Comparison of ENCODE assay signal across 8 cellular contexts in genomic region chr5:156402387-156402921, GRCh38.
A peak's percentile ranks its signal among the peaks of the same experiment; 100 is the strongest.
DNase-seq lines count a peak whose midpoint lies in the region; ATAC-seq and TF ChIP-seq lines count a peak whose summit lies in the region.

No MANE protein-coding gene starts in this region.

- H3K4me2 ChIP-seq in SK-N-SH, result no peak overlapping the region

- no peak overlapping the region for H3K4me3 ChIP-seq in SK-N-SH (ENCODE audit: low read depth in 2 of 2, low read length in 1 of 2)

- no peak overlapping the region for H3K9ac ChIP-seq in SK-N-SH

- H3K27me3 ChIP-seq in SK-N-SH (ENCODE audit: insufficient read depth), result no peaks in the 10 kb centered on the region

- H3F3A ChIP-seq in SK-N-SH (replicated peaks; ENCODE audit: insufficient read depth), result no peaks in the 10 kb centered on the region

- H3K9me3 ChIP-seq in SK-N-SH, result no peaks in the 10 kb centered on the region

- ATAC-seq in GM18498 (IDR thresholded peaks at IDR 0.05; ENCODE audit: unreplicated experiment), result peak; percentile 97
- peak; percentile 99 for ATAC-seq in GM21723 (IDR thresholded peaks at IDR 0.05; ENCODE audit: unreplicated experiment)

- H3K36me3 ChIP-seq in SK-N-SH (replicated peaks in 1 of 2; ENCODE audit: control insufficient read depth in 1 of 2, insufficient read depth in 2 of 2, low read length in 1 of 2), result no peaks in the 10 kb centered on the region

- H3K4me1 ChIP-seq in SK-N-SH (ENCODE audit: control insufficient read depth in 1 of 2, insufficient read depth in 2 of 2, low read depth in 1 of 2, low read length in 1 of 2), result no peaks in the 10 kb centered on the region

- H4K20me1 ChIP-seq in SK-N-SH (ENCODE audit: insufficient read depth), result no peaks in the 10 kb centered on the region

- POLR2A ChIA-PET in SK-N-SH (lab: Yijun Ruan, JAX), result no interaction called here

- no peaks in the 10 kb centered on the region for H3K9me2 ChIP-seq in SK-N-SH

- DNase-seq in NAMALWA (ENCODE audit: low spot score) (peak; percentile 48), NCI-H446 (lab: John Stamatoyannopoulos, UW) (no peak), SK-N-SH (no peak)
- DNase-seq in activated effector memory CD4-positive, alpha-beta T cell treated with Interleukin-2 at 50 U/mL for 16 hours, result peak; percentile 7
- DNase-seq in stimulated activated CD4-positive, alpha-beta T cell treated with anti-CD3 and anti-CD28 coated beads, Interleukin-4, amount 100 ng/mL, for 1 hour, result peak; percentile 14
- DNase-seq in effector CD8-positive, alpha-beta T cell (lab: John Stamatoyannopoulos, UW), result no peak

- TF ChIP-seq EP300 in SK-N-SH (IDR thresholded peaks at IDR 0.05; ENCODE audit: borderline replicate concordance in 1 of 2, low read depth in 1 of 2, low read length in 1 of 2), result no peak

- TF ChIP-seq CTCF in SK-N-SH (IDR thresholded peaks at IDR 0.05), result no peak

- no peak for TF ChIP-seq RAD21 in SK-N-SH (IDR thresholded peaks at IDR 0.05; ENCODE audit: low read length)

- CTCF ChIA-PET in SK-N-SH (lab: Yijun Ruan, JAX), result no interaction called here

- no peak overlapping the region for H3K27ac ChIP-seq in SK-N-SH (ENCODE audit: low read depth in 2 of 2, low read length in 1 of 2)

- no peaks in the 10 kb centered on the region for H3K79me2 ChIP-seq in SK-N-SH (ENCODE audit: insufficient read depth)

- H2AFZ ChIP-seq in SK-N-SH (ENCODE audit: low read depth), result no peak overlapping the region

- WGBS in SK-N-SH (ENCODE audit: low lambda C conversion rate), result 71% methylated on average over 8 of the region's 8 CpGs

TF ChIP-seq in SK-N-SH, 30 proteins besides CTCF, POLR2A, EP300 and RAD21:
- TF ChIP-seq FOXJ3 (CRISPR knock-in tag; IDR thresholded peaks at IDR 0.05), result no peak
- TF ChIP-seq YY1 (IDR thresholded peaks at IDR 0.05; ENCODE audit: low read depth), result no peak
- no peak for TF ChIP-seq PBX3 (IDR thresholded peaks at IDR 0.05)
- no peak for TF ChIP-seq TEAD4 (IDR thresholded peaks at IDR 0.05; ENCODE audit: borderline replicate concordance, insufficient read depth)
- no peak for TF ChIP-seq SMC3 (IDR thresholded peaks at IDR 0.05; ENCODE audit: low read depth, low read length)
- no peak for TF ChIP-seq FOSL2 (IDR thresholded peaks at IDR 0.05; ENCODE audit: borderline replicate concordance, low read depth)
- TF ChIP-seq GABPA (IDR thresholded peaks at IDR 0.05; ENCODE audit: low read depth), result no peak

Comparison
In these comparisons a context has a peak if more than half of its experiments do, and no peak if none do; other contexts are left out.
1. DNase-seq: peak in NAMALWA (single experiment), activated effector memory CD4-positive, alpha-beta T cell treated with Interleukin-2 at 50 U/mL for 16 hours (single experiment) and stimulated activated CD4-positive, alpha-beta T cell treated with anti-CD3 and anti-CD28 coated beads, Interleukin-4, amount 100 ng/mL, for 1 hour (single experiment); none in NCI-H446 (0 of 2), effector CD8-positive, alpha-beta T cell (single experiment) and SK-N-SH (single experiment).